9 cellular contexts compared by ENCODE assay signal in genomic region chr6:93420163-93420806, GRCh38. TPM values are rescaled to one million over a fixed set of nuclear protein-coding genes. Genes with fewer than 3 reads are reported as not detected.
DNase-seq lines count a peak whose midpoint lies in the region; ATAC-seq and TF ChIP-seq lines count a peak whose summit lies in the region.
"Had no signal": no experiment of that assay in that cellular context is flagged by ENCODE, and none has a peak within 500 bp of the region (broad histone marks: within the 10 kb centered on the region; RNA-seq: fewer than 3 reads in every experiment).

No MANE protein-coding gene starts in this region.

- peaks cover 2% of the 10 kb centered on the region for H3K27me3 ChIP-seq in kidney epithelial cell (ENCODE audit: control insufficient read depth, insufficient read depth, low read length)
- H3K27me3 ChIP-seq in suprapubic skin: peaks cover 69% of the 10 kb centered on the region

- TF ChIP-seq POLR2A in suprapubic skin (IDR thresholded peaks at IDR 0.05): no peak

- peaks cover 4 to 7% of the 10 kb centered on the region in 2 donors for H3K36me3 Mint-ChIP-seq in activated T-cell treated with anti-CD3 and anti-CD28 coated beads, Interleukin-2, amount 50 U/mL, for 72 hours (ENCODE audit: insufficient read depth in 2 of 2)
- no peaks in the 10 kb centered on the region for H3K36me3 Mint-ChIP-seq in activated T-helper 1 cell treated with anti-CD3 and anti-CD28 coated beads, Interleukin-12 subunit alpha, Interleukin-12 subunit beta, Interleukin-2, Interleukin-4 antibody, amounts not matched to agents 30 ng/mL and 10 ng/mL and 1 ng/mL, durations not matched to agents 14 hours and 24 hours and 36 hours (ENCODE audit: low read depth)

- no peak for TF ChIP-seq EP300 in suprapubic skin (IDR thresholded peaks at IDR 0.05)

- no peak for ATAC-seq in activated T-cell treated with anti-CD3 and anti-CD28 coated beads, Interleukin-2, amount 50 U/mL, for 72 hours (replicated peaks in 1 of 2)

- intact Hi-C loops in activated T-helper 1 cell treated with anti-CD3 and anti-CD28 coated beads, Interleukin-12 subunit alpha, Interleukin-12 subunit beta, Interleukin-2, Interleukin-4 antibody, amounts not matched to agents 30 ng/mL and 10 ng/mL and 1 ng/mL, durations not matched to agents 14 hours and 24 hours and 36 hours (cut with micrococcal nuclease): no loop called here

- DNase-seq in activated T-cell treated with anti-CD3 and anti-CD28 coated beads, Interleukin-2, amount 50 U/mL, for 72 hours: no peak
- no peak for DNase-seq in activated T-cell treated with anti-CD3 and anti-CD28 coated beads for 4 hours
- DNase-seq in activated T-helper 1 cell treated with anti-CD3 and anti-CD28 coated beads, Interleukin-12 subunit alpha, Interleukin-12 subunit beta, Interleukin-2, Interleukin-4 antibody, amounts not matched to agents 30 ng/mL and 10 ng/mL and 1 ng/mL, durations not matched to agents 14 hours and 24 hours and 36 hours (ENCODE audit: low spot score): no peak
- DNase-seq in kidney epithelial cell (ENCODE audit: low read depth): no peak
- no peak for DNase-seq in suprapubic skin (ENCODE audit: low spot score in 2 of 2)
- DNase-seq in medulla oblongata (ENCODE audit: extremely low spot score): no peak
- DNase-seq in inferior parietal cortex (ENCODE audit: extremely low spot score): no peak
- DNase-seq in stimulated activated CD8-positive, alpha-beta memory T cell treated with anti-CD3 and anti-CD28 coated beads, Interleukin-4, amount 100 ng/mL, for 48 hours: no peak

- H3K4me1 ChIP-seq in suprapubic skin: peaks cover 40% of the 10 kb centered on the region

- H3K27me3 Mint-ChIP-seq in activated T-cell treated with anti-CD3 and anti-CD28 coated beads, Interleukin-2, amount 50 U/mL, for 72 hours (ENCODE audit: low read depth): peaks cover 48% of the 10 kb centered on the region
- H3K27me3 Mint-ChIP-seq in activated T-helper 1 cell treated with anti-CD3 and anti-CD28 coated beads, Interleukin-12 subunit alpha, Interleukin-12 subunit beta, Interleukin-2, Interleukin-4 antibody, amounts not matched to agents 30 ng/mL and 10 ng/mL and 1 ng/mL, durations not matched to agents 14 hours and 24 hours and 36 hours (ENCODE audit: insufficient read depth): peaks cover 58% of the 10 kb centered on the region

- peaks cover 16% of the 10 kb centered on the region for H3K4me1 Mint-ChIP-seq in activated T-cell treated with anti-CD3 and anti-CD28 coated beads, Interleukin-2, amount 50 U/mL, for 72 hours (ENCODE audit: low read depth)
- peaks cover 19% of the 10 kb centered on the region for H3K4me1 Mint-ChIP-seq in activated T-helper 1 cell treated with anti-CD3 and anti-CD28 coated beads, Interleukin-12 subunit alpha, Interleukin-12 subunit beta, Interleukin-2, Interleukin-4 antibody, amounts not matched to agents 30 ng/mL and 10 ng/mL and 1 ng/mL, durations not matched to agents 14 hours and 24 hours and 36 hours (ENCODE audit: low read depth)

- no peaks in the 10 kb centered on the region for H3K9me3 ChIP-seq in suprapubic skin

- H3K36me3 ChIP-seq in kidney epithelial cell (ENCODE audit: control insufficient read depth, insufficient read depth, low read length) (no peaks in the 10 kb centered on the region), suprapubic skin (no peaks in the 10 kb centered on the region)

- no peaks in the 10 kb centered on the region for H3K9me3 Mint-ChIP-seq in activated T-cell treated with anti-CD3 and anti-CD28 coated beads, Interleukin-2, amount 50 U/mL, for 72 hours
- H3K9me3 Mint-ChIP-seq in activated T-helper 1 cell treated with anti-CD3 and anti-CD28 coated beads, Interleukin-12 subunit alpha, Interleukin-12 subunit beta, Interleukin-2, Interleukin-4 antibody, amounts not matched to agents 30 ng/mL and 10 ng/mL and 1 ng/mL, durations not matched to agents 14 hours and 24 hours and 36 hours: no peaks in the 10 kb centered on the region

- WGBS in suprapubic skin: 13% methylated on average over 14 of the region's 14 CpGs

- H3K27ac Mint-ChIP-seq in activated T-cell treated with anti-CD3 and anti-CD28 coated beads, Interleukin-2, amount 50 U/mL, for 72 hours: no peak overlapping the region
- no peak overlapping the region for H3K27ac Mint-ChIP-seq in activated T-helper 1 cell treated with anti-CD3 and anti-CD28 coated beads, Interleukin-12 subunit alpha, Interleukin-12 subunit beta, Interleukin-2, Interleukin-4 antibody, amounts not matched to agents 30 ng/mL and 10 ng/mL and 1 ng/mL, durations not matched to agents 14 hours and 24 hours and 36 hours

- TF ChIP-seq CTCF in kidney epithelial cell (IDR thresholded peaks at IDR 0.05; ENCODE audit: insufficient read depth, low read length, poor library complexity, severe bottlenecking) (no peak), suprapubic skin (IDR thresholded peaks at IDR 0.05) (no peak)

- H3K4me3 ChIP-seq in kidney epithelial cell (ENCODE audit: low read depth, low read length): peak overlapping the region; percentile 57
- peak overlapping the region; percentile 59 for H3K4me3 ChIP-seq in suprapubic skin

- H3K4me3 Mint-ChIP-seq in activated T-cell treated with anti-CD3 and anti-CD28 coated beads, Interleukin-2, amount 50 U/mL, for 72 hours: peak overlapping the region; percentile 82 to 85
- H3K4me3 Mint-ChIP-seq in activated T-helper 1 cell treated with anti-CD3 and anti-CD28 coated beads, Interleukin-12 subunit alpha, Interleukin-12 subunit beta, Interleukin-2, Interleukin-4 antibody, amounts not matched to agents 30 ng/mL and 10 ng/mL and 1 ng/mL, durations not matched to agents 14 hours and 24 hours and 36 hours: peak overlapping the region; percentile 73

- no peak overlapping the region for H3K27ac ChIP-seq in suprapubic skin

RNA-seq across cellular contexts. Expression of gene EPHA7, which starts 0.9 kb away (rescaled TPM):
- total RNA-seq in activated T-cell treated with anti-CD3 and anti-CD28 coated beads, Interleukin-2, amount 50 U/mL, for 72 hours: not detected
- not detected in 2 replicates for total RNA-seq in activated T-helper 1 cell treated with anti-CD3 and anti-CD28 coated beads, Interleukin-12 subunit alpha, Interleukin-12 subunit beta, Interleukin-2, Interleukin-4 antibody, amounts not matched to agents 30 ng/mL and 10 ng/mL and 1 ng/mL, durations not matched to agents 14 hours and 24 hours and 36 hours
- total RNA-seq in kidney epithelial cell (0.88 and 0.96 TPM in 2 replicates), suprapubic skin (1 to 10 TPM in 1 of 4 donors, under 1 TPM in 3; 0.60 to 1.3 (median 0.72) TPM)
- total RNA-seq: M059J had no signal
